23 cellular contexts compared by ENCODE assay signal in the genomic region with DNA sequence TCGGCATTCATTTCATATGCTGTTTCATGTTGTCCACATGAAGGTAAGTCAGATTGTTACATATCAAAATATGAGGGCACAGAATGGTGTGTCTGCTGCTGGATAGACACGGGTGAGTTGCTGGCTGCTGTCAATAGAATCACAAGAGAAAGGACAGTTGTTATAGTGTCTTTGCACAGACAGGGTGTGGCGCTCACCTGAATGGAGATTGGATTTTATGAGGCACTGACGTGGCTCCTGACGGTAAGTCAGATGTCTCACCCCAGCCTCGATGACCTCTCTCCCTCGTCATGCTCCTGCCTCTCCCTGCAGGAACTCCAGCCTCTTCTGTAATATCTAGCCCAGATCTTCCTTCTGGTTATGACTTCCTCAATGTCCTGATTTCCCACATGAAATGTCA.
DNase-seq lines count a peak whose midpoint lies in the region; ATAC-seq and FAIRE-seq lines count a peak whose summit lies in the region.
"Had no signal": no experiment of that assay in that cellular context is flagged by ENCODE, and none has a peak within 500 bp of the region (broad histone marks: within the 10 kb centered on the region; RNA-seq: fewer than 3 reads in every experiment).

No MANE protein-coding gene starts in this region.

- no peak overlapping the region for H3K4me3 ChIP-seq in small intestine (ENCODE audit: low read depth in 1 of 2, low read length in 2 of 2)
- H3K4me3 ChIP-seq: A549, heart right ventricle, upper lobe of left lung had no signal

- no peaks in the 10 kb centered on the region for H3K36me3 ChIP-seq in small intestine (ENCODE audit: control insufficient read depth in 2 of 2, insufficient read depth in 2 of 2, low read length in 2 of 2)
- H3K36me3 ChIP-seq: brain microvascular endothelial cell, heart right ventricle, upper lobe of left lung had no signal

- no peak for FAIRE-seq in small intestine (lab: Jason Lieb, UNC)
- no peak for FAIRE-seq in GM19239 (lab: Jason Lieb, UNC)
- FAIRE-seq: A549 had no signal

- H3K27me3 ChIP-seq in small intestine (ENCODE audit: control insufficient read depth in 2 of 2, insufficient read depth in 2 of 2, low read length in 2 of 2) = no peaks in the 10 kb centered on the region
- H3K27me3 ChIP-seq: heart right ventricle, upper lobe of left lung had no signal

- H3K27ac ChIP-seq in epithelial cell of prostate (peak overlapping the region; percentile 54), small intestine (ENCODE audit: low read depth in 1 of 2, low read length in 1 of 2) (no peak overlapping the region)
- H3K27ac ChIP-seq: A549, brain microvascular endothelial cell, upper lobe of left lung, VCaP had no signal

- DNase-seq in SHP77 (lab: John Stamatoyannopoulos, UW) (peak; percentile 32 to 54), SHP77 treated with DMSO at 0.1 percent for 48 hours (lab: John Stamatoyannopoulos, UW) (no peak), NCI-H345 treated with DMSO at 0.1 percent for 48 hours (lab: John Stamatoyannopoulos, UW; ENCODE audit: unreplicated experiment) (peak; percentile 8), epithelial cell of prostate (ENCODE audit: low read depth, low spot score) (peak; percentile 82), small intestine (peak; percentile 90), posterior cingulate gyrus (no peak), GM19239 (ENCODE audit: insufficient read length, low spot score) (no peak)
- DNase-seq: activated CD4-positive, alpha-beta T cell treated with anti-CD3 and anti-CD28 coated beads, Interleukin-2, amount 50 U/mL, for 48 hours; activated naive CD8-positive, alpha-beta T cell treated with anti-CD3 and anti-CD28 coated beads, Interleukin-2, amount 10 ng/mL, durations not matched to agents 7 days and 5 days; activated T-cell treated with anti-CD3 and anti-CD28 coated beads, Interleukin-2, amount 50 U/mL, for 48 hours; brain microvascular endothelial cell; EL; heart right ventricle; HFFc6; islet precursor cell; mesendoderm; NCI-H1694; RPMI8226; T-helper 1 cell; upper lobe of left lung had no signal

- no peaks in the 10 kb centered on the region for H3K4me1 ChIP-seq in small intestine (ENCODE audit: control insufficient read depth in 2 of 2, insufficient read depth in 1 of 2, low read depth in 1 of 2, low read length in 1 of 2)
- H3K4me1 ChIP-seq: A549, heart right ventricle had no signal

- intact Hi-C loops in posterior cingulate gyrus (cut with DNase I) = loop anchor here (5.0 to 10.0 kb wide), 3 partner anchors 140 to 1030 kb away; a partner anchor contains a TSS

- H3K9me3 ChIP-seq in small intestine (ENCODE audit: control insufficient read depth, low read depth) = no peaks in the 10 kb centered on the region
- H3K9me3 ChIP-seq: A549, heart right ventricle, upper lobe of left lung had no signal

- WGBS in small intestine, 3 donors = 28 to 49% (median 48%) methylated on average over 7 of the region's 7 CpGs

- no peak for ATAC-seq in GM21528 (IDR thresholded peaks at IDR 0.05; ENCODE audit: low FRiP score, unreplicated experiment)
- ATAC-seq: A549 had no signal

Comparison
In these comparisons a context has a peak if more than half of its experiments do, and no peak if none do; other contexts are left out.
1. DNase-seq: peak in SHP77 (2 of 2), NCI-H345 treated with DMSO at 0.1 percent for 48 hours (single experiment), epithelial cell of prostate (single experiment) and small intestine (single experiment); none in SHP77 treated with DMSO at 0.1 percent for 48 hours (single experiment), posterior cingulate gyrus (0 of 10) and GM19239 (single experiment).